8 cellular contexts compared by ENCODE assay signal in genomic region chr19:5904302-5905071, GRCh38. TPM values are rescaled to one million over a fixed set of nuclear protein-coding genes. Genes with fewer than 3 reads are reported as not detected.
DNase-seq lines count a peak whose midpoint lies in the region; ATAC-seq and TF ChIP-seq lines count a peak whose summit lies in the region.

A gene with protein sequence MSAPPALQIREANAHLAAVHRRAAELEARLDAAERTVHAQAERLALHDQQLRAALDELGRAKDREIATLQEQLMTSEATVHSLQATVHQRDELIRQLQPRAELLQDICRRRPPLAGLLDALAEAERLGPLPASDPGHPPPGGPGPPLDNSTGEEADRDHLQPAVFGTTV (plus strand): TSS chr19:5904872. CDS start chr19:5904891, 19 bp downstream.

- CTCF ChIA-PET in WTC11 (lab: Charles Lee) = interaction anchor here (0.5 to 5.3 kb wide), 14 partner anchors 16 to 314 kb away, joined by 3 to 83 read pairs (median 4); partner anchors contain the start of genes DUS3L and NRTN

- peak within 1 kb of the TSS; percentile 98 for H3K4me2 ChIP-seq in smooth muscle cell

- WGBS in smooth muscle cell (ENCODE audit: low lambda C conversion rate) = under 1% methylated on average over 64 of the region's 64 CpGs

- H3K4me1 Mint-ChIP-seq in WTC11 = peaks cover 4% of the 10 kb centered on the region
- peaks cover 37 to 40% of the 10 kb centered on the region in 2 donors for H3K4me1 Mint-ChIP-seq in immature natural killer cell

- H3K4me3 Mint-ChIP-seq in WTC11 = peak within 1 kb of the TSS; percentile 93
- H3K4me3 Mint-ChIP-seq in immature natural killer cell = peak within 1 kb of the TSS; percentile 92 to 98 (median 95)

- peak within 1 kb of the TSS; percentile 99 for H3K27ac Mint-ChIP-seq in WTC11
- H3K27ac Mint-ChIP-seq in immature natural killer cell = peak within 1 kb of the TSS; percentile 98 to 99 (median 99)

- ATAC-seq in HG03175 (IDR thresholded peaks at IDR 0.05; ENCODE audit: unreplicated experiment) (peak; percentile 81), WTC11 (peak; percentile 89)

- H3F3A ChIP-seq in smooth muscle cell (ENCODE audit: low read depth) = no peaks in the 10 kb centered on the region

- H3K9me3 Mint-ChIP-seq in WTC11 (no peaks in the 10 kb centered on the region), immature natural killer cell (no peaks in the 10 kb centered on the region)

- POLR2A ChIA-PET in WTC11 (lab: Charles Lee) = interaction anchor here (0.5 to 2.6 kb wide), 9 partner anchors 11 to 1165 kb away, joined by 3 to 18 read pairs (median 4); partner anchors contain the start of gene ZNF557

- H3K36me3 ChIP-seq in smooth muscle cell (ENCODE audit: low read depth) = no peaks in the 10 kb centered on the region

- H3K36me3 Mint-ChIP-seq in WTC11 (peaks cover 11% of the 10 kb centered on the region), immature natural killer cell (no peaks in the 10 kb centered on the region)

- no peak for TF ChIP-seq CTCF in WTC11 (IDR thresholded peaks at IDR 0.05)
- no peak for TF ChIP-seq CTCF in smooth muscle cell (IDR thresholded peaks at IDR 0.05; ENCODE audit: borderline replicate concordance, insufficient read depth, poor library complexity, severe bottlenecking)

- H4K20me1 ChIP-seq in smooth muscle cell (ENCODE audit: low read depth) = peaks cover 31% of the 10 kb centered on the region

- H3K27me3 Mint-ChIP-seq in WTC11 (ENCODE audit: low read depth) (no peaks in the 10 kb centered on the region), immature natural killer cell (ENCODE audit: low read depth in 3 of 3) (peaks cover 11 to 19% (median 15%) of the 10 kb centered on the region in 3 donors)

- DNase-seq in AG08396 (ENCODE audit: low spot score) (peak; percentile 99), NCI-H2227 treated with DMSO at 0.1 percent for 48 hours (lab: John Stamatoyannopoulos, UW) (peak; percentile 98), WTC11 (ENCODE audit: low spot score) (peak; percentile 100), caudate nucleus (lab: John Stamatoyannopoulos, UW) (peak; percentile 94 to 100 (median 100)), immature natural killer cell (peak; percentile 100), smooth muscle cell (lab: John Stamatoyannopoulos, UW; ENCODE audit: unreplicated experiment) (peak; percentile 100)

- no peaks in the 10 kb centered on the region for H3K4me1 ChIP-seq in smooth muscle cell (ENCODE audit: low read depth)

- H3K27me3 ChIP-seq in smooth muscle cell (ENCODE audit: low read depth) = no peaks in the 10 kb centered on the region

- H3K27ac ChIP-seq in caudate nucleus (ENCODE audit: low read depth, low read length) (peak within 1 kb of the TSS; percentile 87), smooth muscle cell (ENCODE audit: low read depth) (peak within 1 kb of the TSS; percentile 95)

- in situ Hi-C loops in GM18951 (cut with MboI; ENCODE audit: low sequenced_read_pairs, unreplicated experiment) = no loop called here

- peaks cover 41% of the 10 kb centered on the region for H3K79me2 ChIP-seq in smooth muscle cell (ENCODE audit: low read depth)

- peak within 1 kb of the TSS; percentile 96 for H3K4me3 ChIP-seq in smooth muscle cell

- TF ChIP-seq POLR2A in GM18951 (IDR thresholded peaks at IDR 0.05; ENCODE audit: extremely low read depth, insufficient read depth, insufficient read length) = peak; percentile 79

- peak within 1 kb of the TSS; percentile 100 for H3K9ac ChIP-seq in smooth muscle cell (ENCODE audit: low read depth)

- no peak within 1 kb of the TSS for H2AFZ ChIP-seq in smooth muscle cell (ENCODE audit: low read depth)

- H3K9me3 ChIP-seq in smooth muscle cell (replicated peaks; ENCODE audit: low read depth) = no peaks in the 10 kb centered on the region

TF ChIP-seq in WTC11, 78 proteins besides CTCF, POLR2A, EP300 and RAD21:
- no peak for TF ChIP-seq AFF4 (CRISPR knock-in tag; IDR thresholded peaks at IDR 0.05; ENCODE audit: borderline replicate concordance)
- TF ChIP-seq FOXK1 (CRISPR knock-in tag; IDR thresholded peaks at IDR 0.05) = peak; percentile 27; the same call in 1 of the 2 replicates
- peak; percentile 76 for TF ChIP-seq ETV6 (CRISPR knock-in tag; IDR thresholded peaks at IDR 0.05)
- peak; percentile 68; the same call in 1 of the 2 replicates for TF ChIP-seq SP1 (CRISPR knock-in tag; conservative IDR thresholded peaks at IDR 0.05)
- peak; percentile 81; the same call in 1 of the 2 replicates for TF ChIP-seq FOXP1 (CRISPR knock-in tag; IDR thresholded peaks at IDR 0.05; ENCODE audit: borderline replicate concordance)
- peak; percentile 53 for TF ChIP-seq NFYB (CRISPR knock-in tag; conservative IDR thresholded peaks at IDR 0.05; ENCODE audit: low read depth)
- no peak for TF ChIP-seq ZNF219 (CRISPR knock-in tag; IDR thresholded peaks at IDR 0.05; ENCODE audit: borderline replicate concordance)
- TF ChIP-seq, protein P1, sequence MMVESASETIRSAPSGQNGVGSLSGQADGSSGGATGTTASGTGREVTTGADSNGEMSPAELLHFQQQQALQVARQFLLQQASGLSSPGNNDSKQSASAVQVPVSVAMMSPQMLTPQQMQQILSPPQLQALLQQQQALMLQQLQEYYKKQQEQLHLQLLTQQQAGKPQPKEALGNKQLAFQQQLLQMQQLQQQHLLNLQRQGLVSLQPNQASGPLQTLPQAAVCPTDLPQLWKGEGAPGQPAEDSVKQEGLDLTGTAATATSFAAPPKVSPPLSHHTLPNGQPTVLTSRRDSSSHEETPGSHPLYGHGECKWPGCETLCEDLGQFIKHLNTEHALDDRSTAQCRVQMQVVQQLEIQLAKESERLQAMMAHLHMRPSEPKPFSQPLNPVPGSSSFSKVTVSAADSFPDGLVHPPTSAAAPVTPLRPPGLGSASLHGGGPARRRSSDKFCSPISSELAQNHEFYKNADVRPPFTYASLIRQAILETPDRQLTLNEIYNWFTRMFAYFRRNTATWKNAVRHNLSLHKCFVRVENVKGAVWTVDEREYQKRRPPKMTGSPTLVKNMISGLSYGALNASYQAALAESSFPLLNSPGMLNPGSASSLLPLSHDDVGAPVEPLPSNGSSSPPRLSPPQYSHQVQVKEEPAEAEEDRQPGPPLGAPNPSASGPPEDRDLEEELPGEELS (CRISPR knock-in tag; IDR thresholded peaks at IDR 0.05) = peak; percentile 79
- 0 out of 2 replicates have a peak, but pooled peaks have one; percentile 52 for TF ChIP-seq SMAD3 (CRISPR knock-in tag; IDR thresholded peaks at IDR 0.05; ENCODE audit: borderline replicate concordance)
- no peak for TF ChIP-seq NR3C1 (CRISPR knock-in tag; conservative IDR thresholded peaks at IDR 0.05; ENCODE audit: low read depth)

RNA-seq across cellular contexts. Expression of the gene that starts here (rescaled TPM):
- total RNA-seq in WTC11 (2021) (2.5 to 3.3 TPM (median 3.3 TPM) in 3 replicates), smooth muscle cell (0.36 and 3.6 TPM in 2 replicates)
- polyA plus RNA-seq in immature natural killer cell (1 to 10 TPM; 2.2 to 6.5 (median 5.2) TPM), smooth muscle cell (0.95 and 2.6 TPM in 2 replicates)

Comparison
In these comparisons a context has a peak if more than half of its experiments do, and no peak if none do; other contexts are left out.
1. Peak in every context shown above with its lines: DNase-seq, ATAC-seq, H3K4me3 ChIP-seq and H3K27ac ChIP-seq.